In the genomic region with DNA sequence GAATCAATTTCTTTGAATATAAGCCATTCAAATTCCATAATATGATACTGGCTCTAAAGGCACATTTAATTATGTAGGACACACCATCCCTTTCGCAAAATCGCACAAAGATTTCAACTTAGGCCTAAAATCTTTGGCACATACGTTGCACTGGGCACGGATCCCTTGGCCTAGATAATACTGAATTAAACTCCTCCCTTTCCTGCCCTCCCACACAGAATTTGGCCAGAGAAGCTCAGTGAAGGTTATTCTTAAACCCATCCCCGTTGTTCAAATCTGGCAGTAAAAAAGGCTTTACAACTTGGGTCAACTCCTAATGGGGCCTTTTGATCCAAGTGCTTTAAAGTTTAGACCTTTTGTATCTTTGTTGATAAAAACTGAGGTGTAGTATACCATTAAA, we compare ENCODE assay signal across 11 cellular contexts.
DNase-seq lines count a peak whose midpoint lies in the region; ATAC-seq and TF ChIP-seq lines count a peak whose summit lies in the region.
"Had no signal": no experiment of that assay in that cellular context is flagged by ENCODE, and none has a peak within 500 bp of the region (broad histone marks: within the 10 kb centered on the region; RNA-seq: fewer than 3 reads in every experiment).

No MANE protein-coding gene starts in this region.

- POLR2A ChIA-PET in SK-N-SH (lab: Yijun Ruan, JAX): no interaction called here

- 87% methylated on average over 5 of the region's 5 CpGs for WGBS in SK-N-SH (ENCODE audit: low lambda C conversion rate)
- 61% methylated on average over 5 of the region's 5 CpGs for WGBS in smooth muscle cell (ENCODE audit: low lambda C conversion rate)

- H3F3A ChIP-seq in SK-N-SH (replicated peaks; ENCODE audit: insufficient read depth) (no peaks in the 10 kb centered on the region), smooth muscle cell (ENCODE audit: low read depth) (no peaks in the 10 kb centered on the region)

- TF ChIP-seq CTCF in breast epithelium (IDR thresholded peaks at IDR 0.05) (no peak), SK-N-SH (IDR thresholded peaks at IDR 0.05) (no peak), smooth muscle cell (IDR thresholded peaks at IDR 0.05; ENCODE audit: borderline replicate concordance, insufficient read depth, poor library complexity, severe bottlenecking) (no peak)

- H3K4me2 ChIP-seq in SK-N-SH (no peak overlapping the region), smooth muscle cell (no peak overlapping the region)

- no peak for TF ChIP-seq POLR2A in breast epithelium (IDR thresholded peaks at IDR 0.05)

- no peaks in the 10 kb centered on the region for H3K4me1 ChIP-seq in breast epithelium
- peaks cover 0 to 21% of the 10 kb centered on the region in 2 experiments; a peak in 2 of 4 replicates for H3K4me1 ChIP-seq in SK-N-SH (ENCODE audit: control insufficient read depth in 1 of 2, insufficient read depth in 2 of 2, low read depth in 1 of 2, low read length in 1 of 2)
- H3K4me1 ChIP-seq in smooth muscle cell (ENCODE audit: low read depth): peaks cover 23% of the 10 kb centered on the region

- H3K4me3 ChIP-seq in breast epithelium: no peak overlapping the region
- no peak overlapping the region for H3K4me3 ChIP-seq in SK-N-SH (ENCODE audit: low read depth in 2 of 2, low read length in 1 of 2)
- H3K4me3 ChIP-seq in smooth muscle cell: no peak overlapping the region
- H3K4me3 ChIP-seq: MG63 had no signal

- intact Hi-C loops in breast epithelium (cut with DNase I; ENCODE audit: low total_unique reads): no loop called here
- intact Hi-C loops in left cardiac atrium (cut with DNase I): no loop called here

- peak; percentile 71 to 84 for ATAC-seq in left cardiac atrium
- ATAC-seq in HG03457 (IDR thresholded peaks at IDR 0.05; ENCODE audit: unreplicated experiment): no peak
- ATAC-seq in HG02763 (IDR thresholded peaks at IDR 0.05; ENCODE audit: unreplicated experiment): no peak

- peak overlapping the region; percentile 48 to 53 for H3K27ac ChIP-seq in breast epithelium
- no peak overlapping the region for H3K27ac ChIP-seq in SK-N-SH (ENCODE audit: low read depth in 2 of 2, low read length in 1 of 2)
- H3K27ac ChIP-seq in smooth muscle cell (ENCODE audit: low read depth): no peak overlapping the region

- H3K9ac ChIP-seq in SK-N-SH: no peak overlapping the region
- H3K9ac ChIP-seq in smooth muscle cell (ENCODE audit: low read depth): no peak overlapping the region

- no peaks in the 10 kb centered on the region for H3K27me3 ChIP-seq in breast epithelium
- no peaks in the 10 kb centered on the region for H3K27me3 ChIP-seq in SK-N-SH (ENCODE audit: insufficient read depth)
- H3K27me3 ChIP-seq in smooth muscle cell (ENCODE audit: low read depth): no peaks in the 10 kb centered on the region
- H3K27me3 ChIP-seq: MG63 had no signal

- H3K9me2 ChIP-seq in SK-N-SH: no peaks in the 10 kb centered on the region

- H2AFZ ChIP-seq in SK-N-SH (ENCODE audit: low read depth): no peak overlapping the region
- no peak overlapping the region for H2AFZ ChIP-seq in smooth muscle cell (ENCODE audit: low read depth)

- peaks cover 5% of the 10 kb centered on the region; the same call in 1 of the 2 replicates for H3K79me2 ChIP-seq in SK-N-SH (ENCODE audit: insufficient read depth)
- H3K79me2 ChIP-seq in smooth muscle cell (ENCODE audit: low read depth): peaks cover 24% of the 10 kb centered on the region

- H3K9me3 ChIP-seq in breast epithelium (no peaks in the 10 kb centered on the region), SK-N-SH (no peaks in the 10 kb centered on the region), smooth muscle cell (replicated peaks; ENCODE audit: low read depth) (no peaks in the 10 kb centered on the region)
- H3K9me3 ChIP-seq: MG63 had no signal

- CTCF ChIA-PET in SK-N-SH (lab: Yijun Ruan, JAX): interaction anchor here (1.2 to 1.7 kb wide), 2 partner anchors 244 to 381 kb away, joined by 4 read pairs; no protein-coding TSS in a partner anchor

- TF ChIP-seq RAD21 in SK-N-SH (IDR thresholded peaks at IDR 0.05; ENCODE audit: low read length): no peak

- H3K36me3 ChIP-seq in breast epithelium (no peaks in the 10 kb centered on the region), SK-N-SH (replicated peaks in 1 of 2; ENCODE audit: control insufficient read depth in 1 of 2, insufficient read depth in 2 of 2, low read length in 1 of 2) (no peaks in the 10 kb centered on the region), smooth muscle cell (ENCODE audit: low read depth) (no peaks in the 10 kb centered on the region)
- H3K36me3 ChIP-seq: MG63 had no signal

- DNase-seq in AG20443 (ENCODE audit: low spot score): peak; percentile 13
- DNase-seq in breast epithelium (ENCODE audit: low spot score in 2 of 2): peak in 1 of 2 donors; percentile 24
- DNase-seq in left cardiac atrium: peak; percentile 76
- DNase-seq in pons (ENCODE audit: low spot score): peak; percentile 42
- DNase-seq in SK-N-SH: no peak
- no peak for DNase-seq in smooth muscle cell (lab: John Stamatoyannopoulos, UW; ENCODE audit: unreplicated experiment)
- DNase-seq: activated naive CD4-positive, alpha-beta T cell treated with anti-CD3 and anti-CD28 coated beads, Interleukin-2, amount 50 U/mL, for 16 hours; H9; MG63 had no signal

- TF ChIP-seq EP300 in SK-N-SH (IDR thresholded peaks at IDR 0.05; ENCODE audit: borderline replicate concordance in 1 of 2, low read depth in 1 of 2, low read length in 1 of 2): no peak

- H4K20me1 ChIP-seq in SK-N-SH (ENCODE audit: insufficient read depth) (peaks cover 5% of the 10 kb centered on the region; the same call in 1 of the 2 replicates), smooth muscle cell (ENCODE audit: low read depth) (peaks cover 98% of the 10 kb centered on the region)

TF ChIP-seq in SK-N-SH, 30 proteins besides CTCF, POLR2A, EP300 and RAD21:
- TF ChIP-seq MXI1 (IDR thresholded peaks at IDR 0.05; ENCODE audit: low read depth, low read length) (no peak), EZH2phosphoT487 (IDR thresholded peaks at IDR 0.05; ENCODE audit: borderline replicate concordance, low read depth) (no peak), TCF12 (IDR thresholded peaks at IDR 0.05) (no peak), GATA2 (CRISPR knock-in tag; IDR thresholded peaks at IDR 0.05) (no peak), YY1 (IDR thresholded peaks at IDR 0.05; ENCODE audit: low read depth) (no peak)
- TF ChIP-seq, protein P1, sequence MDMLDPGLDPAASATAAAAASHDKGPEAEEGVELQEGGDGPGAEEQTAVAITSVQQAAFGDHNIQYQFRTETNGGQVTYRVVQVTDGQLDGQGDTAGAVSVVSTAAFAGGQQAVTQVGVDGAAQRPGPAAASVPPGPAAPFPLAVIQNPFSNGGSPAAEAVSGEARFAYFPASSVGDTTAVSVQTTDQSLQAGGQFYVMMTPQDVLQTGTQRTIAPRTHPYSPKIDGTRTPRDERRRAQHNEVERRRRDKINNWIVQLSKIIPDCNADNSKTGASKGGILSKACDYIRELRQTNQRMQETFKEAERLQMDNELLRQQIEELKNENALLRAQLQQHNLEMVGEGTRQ (IDR thresholded peaks at IDR 0.05; ENCODE audit: borderline replicate concordance, low read depth, low read length): no peak
- TF ChIP-seq, protein P2, sequence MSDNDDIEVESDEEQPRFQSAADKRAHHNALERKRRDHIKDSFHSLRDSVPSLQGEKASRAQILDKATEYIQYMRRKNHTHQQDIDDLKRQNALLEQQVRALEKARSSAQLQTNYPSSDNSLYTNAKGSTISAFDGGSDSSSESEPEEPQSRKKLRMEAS (IDR thresholded peaks at IDR 0.05; ENCODE audit: low read depth): no peak
- TF ChIP-seq, protein P3, sequence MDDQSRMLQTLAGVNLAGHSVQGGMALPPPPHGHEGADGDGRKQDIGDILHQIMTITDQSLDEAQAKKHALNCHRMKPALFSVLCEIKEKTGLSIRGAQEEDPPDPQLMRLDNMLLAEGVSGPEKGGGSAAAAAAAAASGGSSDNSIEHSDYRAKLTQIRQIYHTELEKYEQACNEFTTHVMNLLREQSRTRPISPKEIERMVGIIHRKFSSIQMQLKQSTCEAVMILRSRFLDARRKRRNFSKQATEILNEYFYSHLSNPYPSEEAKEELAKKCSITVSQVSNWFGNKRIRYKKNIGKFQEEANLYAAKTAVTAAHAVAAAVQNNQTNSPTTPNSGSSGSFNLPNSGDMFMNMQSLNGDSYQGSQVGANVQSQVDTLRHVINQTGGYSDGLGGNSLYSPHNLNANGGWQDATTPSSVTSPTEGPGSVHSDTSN (IDR thresholded peaks at IDR 0.05): no peak

Comparison
In these comparisons a context has a peak if more than half of its experiments do, and no peak if none do; other contexts are left out.
1. DNase-seq: peak in AG20443 (single experiment), left cardiac atrium (single experiment) and pons (single experiment); none in SK-N-SH (single experiment) and smooth muscle cell (single experiment).
2. H3K27ac ChIP-seq: peak in breast epithelium (2 of 2); none in SK-N-SH (0 of 2) and smooth muscle cell (single experiment).
3. ATAC-seq: peak in left cardiac atrium (2 of 2); none in HG03457 (single experiment) and HG02763 (single experiment).